Comparison of ENCODE assay signal across 26 cellular contexts in genomic region chr18:33288082-33288716, GRCh38.
"Had no signal": no experiment of that assay in that cellular context is flagged by ENCODE, and none has a peak within 500 bp of the region (broad histone marks: within the 10 kb centered on the region; RNA-seq: fewer than 3 reads in every experiment).

No MANE protein-coding gene starts in this region.

- H3K36me3 Mint-ChIP-seq: immature natural killer cell, mesothelial cell of epicardium had no signal

- H3K9me3 Mint-ChIP-seq: dendritic cell treated with granulocyte-macrophage colony-stimulating factor and Interleukin-4, amounts not matched to agents 40 ng/mL and 50 ng/mL, for 4 days; endodermal cell; mesothelial cell of epicardium had no signal

- H3K4me3 ChIP-seq: colonic mucosa, gastroesophageal sphincter, heart left ventricle, hepatocyte, left lung, lower lobe of right lung, mucosa of descending colon had no signal

- H3K36me3 ChIP-seq: colonic mucosa, gastroesophageal sphincter, heart left ventricle, left lung, lower lobe of right lung had no signal

- H3K79me2 ChIP-seq: hepatocyte had no signal

- ATAC-seq: effector memory CD8-positive, alpha-beta T cell; esophagus mucosa; foreskin keratinocyte; gastroesophageal sphincter; heart left ventricle; left colon; left lung; left ventricle myocardium superior; lower lobe of right lung; mucosa of descending colon had no signal

- H3K4me1 Mint-ChIP-seq: endodermal cell, immature natural killer cell had no signal

- FAIRE-seq: frontal cortex, kidney had no signal

- H3K27me3 ChIP-seq: colonic mucosa, foreskin keratinocyte, gastroesophageal sphincter, heart left ventricle, hepatocyte, left lung had no signal

- H2AFZ ChIP-seq: hepatocyte had no signal

- H3K27ac ChIP-seq: colonic mucosa, epithelial cell of prostate, foreskin keratinocyte, gastroesophageal sphincter, heart left ventricle, hepatocyte, left lung, lower lobe of right lung had no signal

- DNase-seq: colonic mucosa; cortex of kidney; effector CD8-positive, alpha-beta T cell; effector memory CD8-positive, alpha-beta T cell; endodermal cell; erythroblast; foreskin keratinocyte; heart left ventricle; hypothalamus; immature natural killer cell; islet precursor cell; kidney; kidney glomerular epithelial cell; left colon; left lung; left ventricle myocardium superior; lower lobe of right lung; mesenchymal stem cell; mucosa of descending colon had no signal

- H3K4me2 ChIP-seq: hepatocyte had no signal

- H3K27me3 Mint-ChIP-seq: dendritic cell treated with granulocyte-macrophage colony-stimulating factor and Interleukin-4, amounts not matched to agents 40 ng/mL and 50 ng/mL, for 4 days; effector memory CD8-positive, alpha-beta T cell had no signal

- H3K4me1 ChIP-seq: colonic mucosa, foreskin keratinocyte, gastroesophageal sphincter, heart left ventricle, left lung, lower lobe of right lung had no signal

- H3K9me3 ChIP-seq: colonic mucosa, gastroesophageal sphincter, heart left ventricle, left lung, lower lobe of right lung, mucosa of descending colon had no signal

- H3K27ac Mint-ChIP-seq: dendritic cell treated with granulocyte-macrophage colony-stimulating factor and Interleukin-4, amounts not matched to agents 40 ng/mL and 50 ng/mL, for 4 days; effector memory CD8-positive, alpha-beta T cell; endodermal cell; immature natural killer cell; mesothelial cell of epicardium had no signal

- H3K4me3 Mint-ChIP-seq: dendritic cell treated with granulocyte-macrophage colony-stimulating factor and Interleukin-4, amounts not matched to agents 40 ng/mL and 50 ng/mL, for 4 days; effector memory CD8-positive, alpha-beta T cell; endodermal cell; immature natural killer cell; mesothelial cell of epicardium had no signal
